ENCODE assay signal across 30 cellular contexts in the genomic region with DNA sequence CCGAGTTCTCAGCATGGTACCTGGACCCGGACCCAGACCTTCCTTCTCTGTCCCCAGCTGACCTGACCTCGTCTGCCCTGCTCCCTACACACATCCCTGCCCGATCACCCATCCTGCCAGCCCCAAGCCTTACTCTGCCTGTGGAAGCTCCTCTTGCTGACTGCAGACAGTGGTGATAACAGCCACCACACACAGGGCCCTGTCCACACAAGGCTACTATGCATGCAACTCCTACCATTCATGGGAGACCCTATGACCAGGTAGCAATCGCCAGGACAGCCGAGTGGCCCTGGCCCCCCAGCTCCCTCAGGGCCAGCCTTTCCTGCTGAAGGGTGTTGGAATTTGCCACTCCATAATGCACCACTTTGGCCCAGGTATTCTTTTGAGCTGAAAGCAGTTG.
"Had no signal": no experiment of that assay in that cellular context is flagged by ENCODE, and none has a peak within 500 bp of the region (broad histone marks: within the 10 kb centered on the region; RNA-seq: fewer than 3 reads in every experiment).

No MANE protein-coding gene starts in this region.

- H3K4me1 ChIP-seq: adrenal gland, body of pancreas, breast epithelium had no signal

- H3K4me3 ChIP-seq: adrenal gland, body of pancreas, breast epithelium had no signal

- H3K9me3 ChIP-seq: adrenal gland, body of pancreas had no signal

- H3K27me3 ChIP-seq: adrenal gland, body of pancreas, brain microvascular endothelial cell had no signal

- ATAC-seq: activated CD8-positive, alpha-beta T cell treated with anti-CD3 and anti-CD28 coated beads for 36 hours; activated T-cell treated with anti-CD3 and anti-CD28 coated beads, Interleukin-2, amount 50 U/mL, for 4 hours; activated T-cell treated with anti-CD3 and anti-CD28 coated beads, Interleukin-2, amount 50 U/mL, for 72 hours; activated T-helper 17 cell treated with anti-CD3 and anti-CD28 coated beads, Interleukin-2, amount 50 U/mL, for 72 hours; body of pancreas; T-cell had no signal

- DNase-seq: activated B cell treated with CpG ODN at 0.5 μM for 24 hours; activated CD4-positive, alpha-beta memory T cell treated with anti-CD3 and anti-CD28 coated beads for 36 hours; activated CD4-positive, alpha-beta T cell treated with anti-CD3 and anti-CD28 coated beads for 4 hours; activated CD4-positive, alpha-beta T cell treated with anti-CD3 and anti-CD28 coated beads, Interleukin-2, amount 10 ng/mL, durations not matched to agents 24 days and 14 days; activated CD4-positive, alpha-beta T cell treated with anti-CD3 and anti-CD28 coated beads, Interleukin-2, amount 50 U/mL, for 1 hour; activated CD4-positive, alpha-beta T cell treated with anti-CD3 and anti-CD28 coated beads, Interleukin-2, amount 50 U/mL, for 4 hours; activated CD4-positive, CD25-positive, alpha-beta regulatory T cell treated with anti-CD3 and anti-CD28 coated beads, Interleukin-2, amount 50 U/mL, for 72 hours; activated CD8-positive, alpha-beta memory T cell treated with anti-CD3 and anti-CD28 coated beads, Interleukin-2, amount 50 U/mL, for 4 hours; activated CD8-positive, alpha-beta T cell treated with anti-CD3 and anti-CD28 coated beads for 36 hours; activated effector memory CD4-positive, alpha-beta T cell treated with anti-CD3 and anti-CD28 coated beads, Interleukin-2, amount 50 U/mL, for 16 hours; activated gamma-delta T cell treated with Interleukin-2 at 50 U/mL for 16 hours; activated naive CD4-positive, alpha-beta T cell; activated naive CD4-positive, alpha-beta T cell treated with anti-CD3 and anti-CD28 coated beads for 36 hours; activated naive CD8-positive, alpha-beta T cell treated with anti-CD3 and anti-CD28 coated beads for 36 hours; activated T-cell treated with anti-CD3 and anti-CD28 coated beads for 4 hours; activated T-cell treated with anti-CD3 and anti-CD28 coated beads, Interleukin-2, amount 50 U/mL, for 1 hour; activated T-cell treated with anti-CD3 and anti-CD28 coated beads, Interleukin-2, amount 50 U/mL, for 4 hours; activated T-cell treated with anti-CD3 and anti-CD28 coated beads, Interleukin-2, amount 50 U/mL, for 72 hours; amniotic stem cell; body of pancreas; brain microvascular endothelial cell; caudate nucleus; cerebellar nuclear complex; T-cell; T-helper 2 cell; T-helper 9 cell had no signal

- H3K27ac ChIP-seq: brain microvascular endothelial cell, breast epithelium, VCaP had no signal

- H3K36me3 ChIP-seq: adrenal gland, brain microvascular endothelial cell, breast epithelium had no signal
